14 cellular contexts compared by ENCODE assay signal in genomic region chr21:38310619-38311018, GRCh38. TPM values are rescaled to one million over a fixed set of nuclear protein-coding genes. Genes with fewer than 3 reads are reported as not detected.
A peak's percentile ranks its signal among the peaks of the same experiment; 100 is the strongest.
DNase-seq lines count a peak whose midpoint lies in the region; ATAC-seq and TF ChIP-seq lines count a peak whose summit lies in the region.
"Had no signal": no experiment of that assay in that cellular context is flagged by ENCODE, and none has a peak within 500 bp of the region (broad histone marks: within the 10 kb centered on the region; RNA-seq: fewer than 3 reads in every experiment).

No MANE protein-coding gene starts in this region.

- TF ChIP-seq CTCF in vagina (IDR thresholded peaks at IDR 0.05) = no peak

- H3K4me1 ChIP-seq in vagina = no peaks in the 10 kb centered on the region
- H3K4me1 ChIP-seq: HAP-1 had no signal

- no peaks in the 10 kb centered on the region for H3K27me3 ChIP-seq in vagina

- no peak overlapping the region for H3K27ac ChIP-seq in vagina

- no peak overlapping the region for H3K4me3 ChIP-seq in vagina
- H3K4me3 ChIP-seq: HAP-1 had no signal

- intact Hi-C loops in left cardiac atrium (cut with DNase I) = no loop called here
- intact Hi-C loops in cardiac septum (cut with DNase I) = no loop called here
- intact Hi-C loops in vagina (cut with DNase I) = no loop called here

- DNase-seq in left cardiac atrium (no peak), cardiac septum (ENCODE audit: low spot score) (no peak), RPMI7951 (ENCODE audit: low read depth) (peak; percentile 71), glomerular visceral epithelial cell (ENCODE audit: extremely low spot score) (peak; percentile 78), vagina (ENCODE audit: extremely low spot score in 2 of 2) (no peak), 8988T (no peak)
- DNase-seq in activated CD4-positive, CD25-positive, alpha-beta regulatory T cell (lab: John Stamatoyannopoulos, UW) = no peak
- DNase-seq: endodermal cell; Karpas-422; stimulated activated CD4-positive, alpha-beta T cell treated with anti-CD3 and anti-CD28 coated beads, Interleukin-15, amount 100 ng/mL, for 24 hours had no signal

- ATAC-seq in left cardiac atrium (peak; percentile 9 to 13), GM21515 (IDR thresholded peaks at IDR 0.05; ENCODE audit: unreplicated experiment) (no peak)
- ATAC-seq: natural killer cell treated with Interleukin-12 subunit alpha and Interleukin-12 subunit beta and Interleukin-15 and Interleukin-18, amount 100 ng/mL, for 72 hours; stimulated activated effector memory CD8-positive, alpha-beta T cell treated with anti-CD3 and anti-CD28 coated beads, Interleukin-12 subunit alpha, Interleukin-12 subunit beta, amount 100 ng/mL, for 72 hours had no signal

- no peak for TF ChIP-seq POLR2A in vagina (IDR thresholded peaks at IDR 0.05)

- H3K36me3 ChIP-seq in vagina = no peaks in the 10 kb centered on the region
- H3K36me3 ChIP-seq: HAP-1 had no signal

- no peaks in the 10 kb centered on the region for H3K9me3 ChIP-seq in vagina
- H3K9me3 ChIP-seq: HAP-1 had no signal

RNA-seq across cellular contexts. Expression of gene KCNJ15, which starts 53.8 kb away (rescaled TPM):
- 1 to 10 TPM; 1.3 to 2.6 TPM for total RNA-seq in left cardiac atrium
- 1.2 TPM for total RNA-seq in cardiac septum
- 13.2 and 18.9 TPM in 2 replicates for total RNA-seq in RPMI7951 (2014; rRNA removed; shearing (Covaris generic))
- total RNA-seq in vagina = 12.3 TPM
- total RNA-seq: endodermal cell; natural killer cell treated with Interleukin-12 subunit alpha and Interleukin-12 subunit beta and Interleukin-15 and Interleukin-18, amount 100 ng/mL, for 72 hours had no signal

Comparison
In these comparisons a context has a peak if more than half of its experiments do, and no peak if none do; other contexts are left out.
1. DNase-seq: peak in RPMI7951 (single experiment) and glomerular visceral epithelial cell (single experiment); none in left cardiac atrium (single experiment), cardiac septum (single experiment), activated CD4-positive, CD25-positive, alpha-beta regulatory T cell (0 of 4), vagina (0 of 2) and 8988T (single experiment).